In genomic region chr3:47380601-47381316, GRCh38 we compare ENCODE assay signal across 1 cellular context.
TF ChIP-seq lines count a peak whose summit lies in the region.

A gene with protein sequence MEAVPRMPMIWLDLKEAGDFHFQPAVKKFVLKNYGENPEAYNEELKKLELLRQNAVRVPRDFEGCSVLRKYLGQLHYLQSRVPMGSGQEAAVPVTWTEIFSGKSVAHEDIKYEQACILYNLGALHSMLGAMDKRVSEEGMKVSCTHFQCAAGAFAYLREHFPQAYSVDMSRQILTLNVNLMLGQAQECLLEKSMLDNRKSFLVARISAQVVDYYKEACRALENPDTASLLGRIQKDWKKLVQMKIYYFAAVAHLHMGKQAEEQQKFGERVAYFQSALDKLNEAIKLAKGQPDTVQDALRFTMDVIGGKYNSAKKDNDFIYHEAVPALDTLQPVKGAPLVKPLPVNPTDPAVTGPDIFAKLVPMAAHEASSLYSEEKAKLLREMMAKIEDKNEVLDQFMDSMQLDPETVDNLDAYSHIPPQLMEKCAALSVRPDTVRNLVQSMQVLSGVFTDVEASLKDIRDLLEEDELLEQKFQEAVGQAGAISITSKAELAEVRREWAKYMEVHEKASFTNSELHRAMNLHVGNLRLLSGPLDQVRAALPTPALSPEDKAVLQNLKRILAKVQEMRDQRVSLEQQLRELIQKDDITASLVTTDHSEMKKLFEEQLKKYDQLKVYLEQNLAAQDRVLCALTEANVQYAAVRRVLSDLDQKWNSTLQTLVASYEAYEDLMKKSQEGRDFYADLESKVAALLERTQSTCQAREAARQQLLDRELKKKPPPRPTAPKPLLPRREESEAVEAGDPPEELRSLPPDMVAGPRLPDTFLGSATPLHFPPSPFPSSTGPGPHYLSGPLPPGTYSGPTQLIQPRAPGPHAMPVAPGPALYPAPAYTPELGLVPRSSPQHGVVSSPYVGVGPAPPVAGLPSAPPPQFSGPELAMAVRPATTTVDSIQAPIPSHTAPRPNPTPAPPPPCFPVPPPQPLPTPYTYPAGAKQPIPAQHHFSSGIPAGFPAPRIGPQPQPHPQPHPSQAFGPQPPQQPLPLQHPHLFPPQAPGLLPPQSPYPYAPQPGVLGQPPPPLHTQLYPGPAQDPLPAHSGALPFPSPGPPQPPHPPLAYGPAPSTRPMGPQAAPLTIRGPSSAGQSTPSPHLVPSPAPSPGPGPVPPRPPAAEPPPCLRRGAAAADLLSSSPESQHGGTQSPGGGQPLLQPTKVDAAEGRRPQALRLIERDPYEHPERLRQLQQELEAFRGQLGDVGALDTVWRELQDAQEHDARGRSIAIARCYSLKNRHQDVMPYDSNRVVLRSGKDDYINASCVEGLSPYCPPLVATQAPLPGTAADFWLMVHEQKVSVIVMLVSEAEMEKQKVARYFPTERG (N-terminal part only) (plus strand): TSS chr3:47381021. CDS start chr3:47381097, 76 bp downstream.

TF ChIP-seq in HEK293, 187 proteins besides CTCF, POLR2A, EP300 and RAD21 (continued from another document and continues in another):
- TF ChIP-seq ZNF624 (tag by site-specific recombination; IDR thresholded peaks at IDR 0.05), result no peak
- no peak for TF ChIP-seq ZBTB17 (tag by site-specific recombination; IDR thresholded peaks at IDR 0.05)
- no peak for TF ChIP-seq FEZF1 (tag by site-specific recombination; IDR thresholded peaks at IDR 0.05)
- TF ChIP-seq SETDB1 (IDR thresholded peaks at IDR 0.05; ENCODE audit: insufficient read length, low read length), result no peak
- no peak for TF ChIP-seq ZNF184 (tag by site-specific recombination; IDR thresholded peaks at IDR 0.05)
- TF ChIP-seq ZNF768 (tag by site-specific recombination; IDR thresholded peaks at IDR 0.05), result no peak
- TF ChIP-seq ZNF19 (tag by site-specific recombination; IDR thresholded peaks at IDR 0.05; ENCODE audit: low read depth), result no peak
- TF ChIP-seq ZNF175 (tag by site-specific recombination; IDR thresholded peaks at IDR 0.05), result no peak
- TF ChIP-seq ZNF350 (tag by site-specific recombination; IDR thresholded peaks at IDR 0.05), result no peak
- TF ChIP-seq, protein P1, sequence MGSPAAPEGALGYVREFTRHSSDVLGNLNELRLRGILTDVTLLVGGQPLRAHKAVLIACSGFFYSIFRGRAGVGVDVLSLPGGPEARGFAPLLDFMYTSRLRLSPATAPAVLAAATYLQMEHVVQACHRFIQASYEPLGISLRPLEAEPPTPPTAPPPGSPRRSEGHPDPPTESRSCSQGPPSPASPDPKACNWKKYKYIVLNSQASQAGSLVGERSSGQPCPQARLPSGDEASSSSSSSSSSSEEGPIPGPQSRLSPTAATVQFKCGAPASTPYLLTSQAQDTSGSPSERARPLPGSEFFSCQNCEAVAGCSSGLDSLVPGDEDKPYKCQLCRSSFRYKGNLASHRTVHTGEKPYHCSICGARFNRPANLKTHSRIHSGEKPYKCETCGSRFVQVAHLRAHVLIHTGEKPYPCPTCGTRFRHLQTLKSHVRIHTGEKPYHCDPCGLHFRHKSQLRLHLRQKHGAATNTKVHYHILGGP (tag by site-specific recombination; IDR thresholded peaks at IDR 0.05), result no peak
- TF ChIP-seq EGR2 (tag by site-specific recombination; IDR thresholded peaks at IDR 0.05; ENCODE audit: low read depth), result peak; percentile 44; the same call in 1 of the 2 replicates
- peak; percentile 60 for TF ChIP-seq ZXDB (tag by site-specific recombination; IDR thresholded peaks at IDR 0.05)
- TF ChIP-seq ZNF221 (tag by site-specific recombination; IDR thresholded peaks at IDR 0.05; ENCODE audit: borderline replicate concordance), result no peak
- TF ChIP-seq ZNF16 (tag by site-specific recombination; IDR thresholded peaks at IDR 0.05; ENCODE audit: low read depth), result no peak
- TF ChIP-seq, protein P2, sequence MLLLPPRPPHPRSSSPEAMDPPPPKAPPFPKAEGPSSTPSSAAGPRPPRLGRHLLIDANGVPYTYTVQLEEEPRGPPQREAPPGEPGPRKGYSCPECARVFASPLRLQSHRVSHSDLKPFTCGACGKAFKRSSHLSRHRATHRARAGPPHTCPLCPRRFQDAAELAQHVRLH (tag by site-specific recombination; IDR thresholded peaks at IDR 0.05), result no peak
- TF ChIP-seq BCL11A (tag by site-specific recombination; IDR thresholded peaks at IDR 0.05; ENCODE audit: low read depth), result peak; percentile 79; the same call in 1 of the 2 replicates
- TF ChIP-seq ZNF585B (tag by site-specific recombination; IDR thresholded peaks at IDR 0.05), result no peak
- no peak for TF ChIP-seq ZNF138 (tag by site-specific recombination; IDR thresholded peaks at IDR 0.05; ENCODE audit: borderline replicate concordance)
- peak; percentile 94; the same call in 1 of the 2 replicates for TF ChIP-seq ZNF335 (tag by site-specific recombination; conservative IDR thresholded peaks at IDR 0.05)
- peak; percentile 80 for TF ChIP-seq SP3 (tag by site-specific recombination; IDR thresholded peaks at IDR 0.05)
- no peak for TF ChIP-seq ZNF140 (tag by site-specific recombination; IDR thresholded peaks at IDR 0.05)
- TF ChIP-seq ZBTB7A (tag by site-specific recombination; IDR thresholded peaks at IDR 0.05; ENCODE audit: low read depth), result 0 out of 2 replicates have a peak, but pooled peaks have one; percentile 56
- TF ChIP-seq ZNF211 (tag by site-specific recombination; IDR thresholded peaks at IDR 0.05; ENCODE audit: low read depth), result no peak
- TF ChIP-seq, protein P3, sequence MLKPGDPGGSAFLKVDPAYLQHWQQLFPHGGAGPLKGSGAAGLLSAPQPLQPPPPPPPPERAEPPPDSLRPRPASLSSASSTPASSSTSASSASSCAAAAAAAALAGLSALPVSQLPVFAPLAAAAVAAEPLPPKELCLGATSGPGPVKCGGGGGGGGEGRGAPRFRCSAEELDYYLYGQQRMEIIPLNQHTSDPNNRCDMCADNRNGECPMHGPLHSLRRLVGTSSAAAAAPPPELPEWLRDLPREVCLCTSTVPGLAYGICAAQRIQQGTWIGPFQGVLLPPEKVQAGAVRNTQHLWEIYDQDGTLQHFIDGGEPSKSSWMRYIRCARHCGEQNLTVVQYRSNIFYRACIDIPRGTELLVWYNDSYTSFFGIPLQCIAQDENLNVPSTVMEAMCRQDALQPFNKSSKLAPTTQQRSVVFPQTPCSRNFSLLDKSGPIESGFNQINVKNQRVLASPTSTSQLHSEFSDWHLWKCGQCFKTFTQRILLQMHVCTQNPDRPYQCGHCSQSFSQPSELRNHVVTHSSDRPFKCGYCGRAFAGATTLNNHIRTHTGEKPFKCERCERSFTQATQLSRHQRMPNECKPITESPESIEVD (tag by site-specific recombination; IDR thresholded peaks at IDR 0.05), result no peak
- TF ChIP-seq ZNF664 (tag by site-specific recombination; IDR thresholded peaks at IDR 0.05), result no peak
- no peak for TF ChIP-seq ZNF248 (tag by site-specific recombination; IDR thresholded peaks at IDR 0.05)
- TF ChIP-seq, protein P4, sequence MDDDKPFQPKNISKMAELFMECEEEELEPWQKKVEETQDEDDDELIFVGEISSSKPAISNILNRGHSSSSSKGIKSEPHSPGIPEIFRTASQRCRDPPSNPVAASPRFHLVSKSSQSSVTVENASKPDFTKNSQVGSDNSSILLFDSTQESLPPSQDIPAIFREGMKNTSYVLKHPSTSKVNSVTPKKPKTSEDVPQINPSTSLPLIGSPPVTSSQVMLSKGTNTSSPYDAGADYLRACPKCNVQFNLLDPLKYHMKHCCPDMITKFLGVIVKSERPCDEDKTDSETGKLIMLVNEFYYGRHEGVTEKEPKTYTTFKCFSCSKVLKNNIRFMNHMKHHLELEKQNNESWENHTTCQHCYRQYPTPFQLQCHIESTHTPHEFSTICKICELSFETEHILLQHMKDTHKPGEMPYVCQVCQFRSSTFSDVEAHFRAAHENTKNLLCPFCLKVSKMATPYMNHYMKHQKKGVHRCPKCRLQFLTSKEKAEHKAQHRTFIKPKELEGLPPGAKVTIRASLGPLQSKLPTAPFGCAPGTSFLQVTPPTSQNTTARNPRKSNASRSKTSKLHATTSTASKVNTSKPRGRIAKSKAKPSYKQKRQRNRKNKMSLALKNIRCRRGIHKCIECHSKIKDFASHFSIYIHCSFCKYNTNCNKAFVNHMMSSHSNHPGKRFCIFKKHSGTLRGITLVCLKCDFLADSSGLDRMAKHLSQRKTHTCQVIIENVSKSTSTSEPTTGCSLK (tag by site-specific recombination; IDR thresholded peaks at IDR 0.05), result no peak
- peak; percentile 35; the same call in 1 of the 2 replicates for TF ChIP-seq ZBTB44 (tag by site-specific recombination; IDR thresholded peaks at IDR 0.05)
- peak; percentile 74; the same call in 1 of the 2 replicates for TF ChIP-seq ZNF610 (tag by site-specific recombination; IDR thresholded peaks at IDR 0.05; ENCODE audit: borderline replicate concordance)
- 0 out of 2 replicates have a peak, but pooled peaks have one; percentile 56 for TF ChIP-seq ZNF843 (tag by site-specific recombination; IDR thresholded peaks at IDR 0.05)
- TF ChIP-seq ZNF112 (tag by site-specific recombination; IDR thresholded peaks at IDR 0.05), result no peak
- TF ChIP-seq, protein P5, sequence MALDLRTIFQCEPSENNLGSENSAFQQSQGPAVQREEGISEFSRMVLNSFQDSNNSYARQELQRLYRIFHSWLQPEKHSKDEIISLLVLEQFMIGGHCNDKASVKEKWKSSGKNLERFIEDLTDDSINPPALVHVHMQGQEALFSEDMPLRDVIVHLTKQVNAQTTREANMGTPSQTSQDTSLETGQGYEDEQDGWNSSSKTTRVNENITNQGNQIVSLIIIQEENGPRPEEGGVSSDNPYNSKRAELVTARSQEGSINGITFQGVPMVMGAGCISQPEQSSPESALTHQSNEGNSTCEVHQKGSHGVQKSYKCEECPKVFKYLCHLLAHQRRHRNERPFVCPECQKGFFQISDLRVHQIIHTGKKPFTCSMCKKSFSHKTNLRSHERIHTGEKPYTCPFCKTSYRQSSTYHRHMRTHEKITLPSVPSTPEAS (tag by site-specific recombination; IDR thresholded peaks at IDR 0.05), result no peak
- TF ChIP-seq ZNF404 (tag by site-specific recombination; IDR thresholded peaks at IDR 0.05), result no peak
- TF ChIP-seq, protein P6, sequence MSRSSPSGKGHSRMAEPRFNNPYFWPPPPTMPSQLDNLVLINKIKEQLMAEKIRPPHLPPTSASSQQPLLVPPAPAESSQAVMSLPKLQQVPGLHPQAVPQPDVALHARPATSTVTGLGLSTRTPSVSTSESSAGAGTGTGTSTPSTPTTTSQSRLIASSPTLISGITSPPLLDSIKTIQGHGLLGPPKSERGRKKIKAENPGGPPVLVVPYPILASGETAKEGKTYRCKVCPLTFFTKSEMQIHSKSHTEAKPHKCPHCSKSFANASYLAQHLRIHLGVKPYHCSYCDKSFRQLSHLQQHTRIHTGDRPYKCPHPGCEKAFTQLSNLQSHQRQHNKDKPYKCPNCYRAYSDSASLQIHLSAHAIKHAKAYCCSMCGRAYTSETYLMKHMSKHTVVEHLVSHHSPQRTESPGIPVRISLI (tag by site-specific recombination; IDR thresholded peaks at IDR 0.05), result no peak
- no peak for TF ChIP-seq ZNF354C (tag by site-specific recombination; IDR thresholded peaks at IDR 0.05; ENCODE audit: borderline replicate concordance, low read depth)
- TF ChIP-seq KLF7 (tag by site-specific recombination; IDR thresholded peaks at IDR 0.05; ENCODE audit: borderline replicate concordance), result peak; percentile 10; the same call in 1 of the 2 replicates
- no peak for TF ChIP-seq ZNF600 (tag by site-specific recombination; IDR thresholded peaks at IDR 0.05)
- TF ChIP-seq GLIS2 (tag by site-specific recombination; IDR thresholded peaks at IDR 0.05), result peak; percentile 94
- peak; percentile 55; the same call in 1 of the 2 replicates for TF ChIP-seq ZNF10 (tag by site-specific recombination; IDR thresholded peaks at IDR 0.05)
- no peak for TF ChIP-seq HOXD13 (CRISPR knock-in tag; IDR thresholded peaks at IDR 0.05; ENCODE audit: borderline replicate concordance)
- TF ChIP-seq ZSCAN30 (tag by site-specific recombination; IDR thresholded peaks at IDR 0.05), result peak; percentile 66
- TF ChIP-seq ZNF521 (tag by site-specific recombination; IDR thresholded peaks at IDR 0.05), result no peak
- TF ChIP-seq YY2 (tag by site-specific recombination; IDR thresholded peaks at IDR 0.05), result peak; percentile 66; the same call in 1 of the 2 replicates
- TF ChIP-seq, protein P7, sequence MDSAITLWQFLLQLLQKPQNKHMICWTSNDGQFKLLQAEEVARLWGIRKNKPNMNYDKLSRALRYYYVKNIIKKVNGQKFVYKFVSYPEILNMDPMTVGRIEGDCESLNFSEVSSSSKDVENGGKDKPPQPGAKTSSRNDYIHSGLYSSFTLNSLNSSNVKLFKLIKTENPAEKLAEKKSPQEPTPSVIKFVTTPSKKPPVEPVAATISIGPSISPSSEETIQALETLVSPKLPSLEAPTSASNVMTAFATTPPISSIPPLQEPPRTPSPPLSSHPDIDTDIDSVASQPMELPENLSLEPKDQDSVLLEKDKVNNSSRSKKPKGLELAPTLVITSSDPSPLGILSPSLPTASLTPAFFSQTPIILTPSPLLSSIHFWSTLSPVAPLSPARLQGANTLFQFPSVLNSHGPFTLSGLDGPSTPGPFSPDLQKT (IDR thresholded peaks at IDR 0.05; ENCODE audit: borderline replicate concordance, low read depth, low read length), result no peak
- TF ChIP-seq RBAK (tag by site-specific recombination; IDR thresholded peaks at IDR 0.05), result no peak
- TF ChIP-seq SCRT1 (tag by site-specific recombination; IDR thresholded peaks at IDR 0.05; ENCODE audit: borderline replicate concordance), result no peak
- TF ChIP-seq ZNF266 (tag by site-specific recombination; IDR thresholded peaks at IDR 0.05; ENCODE audit: low read depth), result no peak
- peak; percentile 94 for TF ChIP-seq KLF9 (tag by site-specific recombination; IDR thresholded peaks at IDR 0.05; ENCODE audit: low read depth)
- no peak for TF ChIP-seq ZNF658 (tag by site-specific recombination; IDR thresholded peaks at IDR 0.05)
- peak; percentile 92; the same call in 1 of the 2 replicates for TF ChIP-seq ZBTB21 (tag by site-specific recombination; IDR thresholded peaks at IDR 0.05)
- TF ChIP-seq ZNF629 (tag by site-specific recombination; IDR thresholded peaks at IDR 0.05), result peak; percentile 87
- peak; percentile 91 for TF ChIP-seq ZBTB20 (tag by site-specific recombination; IDR thresholded peaks at IDR 0.05)
- TF ChIP-seq, protein P8, sequence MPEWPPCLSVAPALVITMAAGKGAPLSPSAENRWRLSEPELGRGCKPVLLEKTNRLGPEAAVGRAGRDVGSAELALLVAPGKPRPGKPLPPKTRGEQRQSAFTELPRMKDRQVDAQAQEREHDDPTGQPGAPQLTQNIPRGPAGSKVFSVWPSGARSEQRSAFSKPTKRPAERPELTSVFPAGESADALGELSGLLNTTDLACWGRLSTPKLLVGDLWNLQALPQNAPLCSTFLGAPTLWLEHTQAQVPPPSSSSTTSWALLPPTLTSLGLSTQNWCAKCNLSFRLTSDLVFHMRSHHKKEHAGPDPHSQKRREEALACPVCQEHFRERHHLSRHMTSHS (tag by site-specific recombination; IDR thresholded peaks at IDR 0.05), result no peak
- peak; percentile 89 for TF ChIP-seq SP2 (tag by site-specific recombination; IDR thresholded peaks at IDR 0.05)
- no peak for TF ChIP-seq MZF1 (tag by site-specific recombination; IDR thresholded peaks at IDR 0.05; ENCODE audit: borderline replicate concordance)
